ENCODE assay signal across 31 cellular contexts in the genomic region with DNA sequence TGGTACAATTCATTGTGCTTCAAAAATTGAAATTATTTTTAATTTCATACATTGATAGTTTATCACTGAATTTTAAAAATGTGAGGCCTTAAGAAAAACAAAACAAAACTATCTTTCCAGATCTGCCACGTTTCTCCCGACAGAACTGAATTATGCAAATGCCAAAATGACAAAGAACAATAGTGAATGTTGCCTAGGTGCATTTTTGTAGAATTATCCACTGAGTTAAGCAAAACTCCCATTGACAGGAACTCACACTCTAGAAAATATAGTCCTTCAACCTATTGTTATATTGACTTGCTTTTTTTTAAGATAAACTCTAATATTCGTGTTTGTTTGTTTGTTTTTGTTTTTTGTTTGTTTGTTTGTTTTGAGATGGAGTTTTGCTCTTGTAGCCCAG. TPM values are rescaled to one million over a fixed set of nuclear protein-coding genes. Genes with fewer than 3 reads are reported as not detected.
"Had no signal": no experiment of that assay in that cellular context is flagged by ENCODE, and none has a peak within 500 bp of the region (broad histone marks: within the 10 kb centered on the region; RNA-seq: fewer than 3 reads in every experiment).

No MANE protein-coding gene starts in this region.

- H3K4me3 Mint-ChIP-seq: immature natural killer cell; naive thymus-derived CD8-positive, alpha-beta T cell; neural progenitor cell; stimulated activated naive B cell treated with anti-CD40 and anti-IgM and Interleukin-4, amounts not matched to agents 10 μg/mL and 1 μg/mL and 100 μg/mL, for 72 hours had no signal

- H3K9me3 Mint-ChIP-seq: immature natural killer cell; naive thymus-derived CD8-positive, alpha-beta T cell; nephron; stimulated activated naive B cell treated with anti-CD40 and anti-IgM and Interleukin-4, amounts not matched to agents 10 μg/mL and 1 μg/mL and 100 μg/mL, for 72 hours had no signal

- H3K27me3 Mint-ChIP-seq: naive thymus-derived CD8-positive, alpha-beta T cell; progenitor cell of endocrine pancreas; stimulated activated naive B cell treated with anti-CD40 and anti-IgM and Interleukin-4, amounts not matched to agents 10 μg/mL and 1 μg/mL and 100 μg/mL, for 72 hours had no signal

- H3K9ac ChIP-seq: neural progenitor cell, parathyroid adenoma had no signal

- H3K9me3 ChIP-seq: left lung, lower lobe of right lung, neutrophil, right atrium auricular region, stomach, testis, thyroid gland, transverse colon, upper lobe of left lung, vagina had no signal

- H3K27me3 ChIP-seq: left lung, neural progenitor cell, neutrophil, right atrium auricular region, stomach, testis, thyroid gland, transverse colon, upper lobe of left lung, vagina had no signal

- H3K4me3 ChIP-seq: left lung, lower lobe of right lung, neural progenitor cell, right atrium auricular region, skin epidermis, stomach, testis, thyroid gland, transverse colon, upper lobe of left lung, vagina had no signal

- H3K27ac Mint-ChIP-seq: naive thymus-derived CD8-positive, alpha-beta T cell; nephron; neural progenitor cell; progenitor cell of endocrine pancreas had no signal

- H3K36me3 ChIP-seq: neural progenitor cell, right atrium auricular region, thyroid gland, transverse colon, vagina had no signal

- FAIRE-seq: islet of Langerhans had no signal

- H2AFZ ChIP-seq: neural progenitor cell, parathyroid adenoma had no signal

- DNase-seq: hypothalamus; immature natural killer cell; kidney; left colon; left lung; lower lobe of right lung; mammary epithelial cell; mesenchymal stem cell; occipital lobe; stimulated activated CD4-positive, alpha-beta T cell treated with anti-CD3 and anti-CD28 coated beads, Interleukin-12 subunit alpha, Interleukin-12 subunit beta, amount 100 ng/mL, for 4 hours; stimulated activated CD4-positive, alpha-beta T cell treated with anti-CD3 and anti-CD28 coated beads, Interleukin-15, amount 100 ng/mL, for 24 hours; stimulated activated CD4-positive, alpha-beta T cell treated with anti-CD3 and anti-CD28 coated beads, Interleukin-2, amount 100 ng/mL, for 24 hours; stimulated activated CD4-positive, alpha-beta T cell treated with anti-CD3 and anti-CD28 coated beads, Interleukin-4, amount 100 ng/mL, for 1 hour; stimulated activated naive B cell treated with anti-CD40 and anti-IgM and Interleukin-4, amounts not matched to agents 10 μg/mL and 1 μg/mL and 100 μg/mL, for 72 hours; stimulated activated naive CD8-positive, alpha-beta T cell treated with anti-CD3 and anti-CD28 coated beads, Interleukin-15, Interleukin-2, amounts not matched to agents 100 U/mL and 50 U/mL, for 24 hours; stomach; testis; thyroid gland; transverse colon; upper lobe of left lung had no signal

- H3K4me1 ChIP-seq: parathyroid adenoma had no signal

- ATAC-seq: left colon; left lung; lower lobe of right lung; naive thymus-derived CD8-positive, alpha-beta T cell; sciatic nerve; stimulated activated naive B cell treated with anti-CD40 and anti-IgM and Interleukin-4, amounts not matched to agents 10 μg/mL and 1 μg/mL and 100 μg/mL, for 72 hours; stimulated activated naive CD8-positive, alpha-beta T cell treated with anti-CD3 and anti-CD28 coated beads, Interleukin-15, Interleukin-2, amounts not matched to agents 100 U/mL and 50 U/mL, for 24 hours had no signal

- H3K27ac ChIP-seq: left lung, lower lobe of right lung, neural progenitor cell, neutrophil, parathyroid adenoma, right atrium auricular region, stomach, testis, thyroid gland, transverse colon, upper lobe of left lung, vagina had no signal

- H3K4me2 ChIP-seq: neural progenitor cell had no signal

RNA-seq across cellular contexts. Expression of a gene that starts 23.1 kb away (rescaled TPM):
- polyA plus RNA-seq: mammary epithelial cell had no signal
